ENCODE assay signal across 1 cellular context in genomic region chr3:124584552-124585391, GRCh38.
A peak's percentile ranks its signal among the peaks of the same experiment; 100 is the strongest.
TF ChIP-seq lines count a peak whose summit lies in the region.

No MANE protein-coding gene starts in this region.

TF ChIP-seq in H1, 55 proteins besides CTCF, POLR2A, EP300 and RAD21 (continued from another document):
- peak; percentile 23 for TF ChIP-seq CTBP2 (IDR thresholded peaks at IDR 0.05; ENCODE audit: borderline replicate concordance, insufficient read depth, insufficient read length, low read length)
- 0 out of 2 replicates have a peak, but pooled peaks have one; percentile 30 for TF ChIP-seq PHF8 (conservative IDR thresholded peaks at IDR 0.05; ENCODE audit: low read depth, low read length)
- TF ChIP-seq EGR1 (IDR thresholded peaks at IDR 0.05; ENCODE audit: borderline replicate concordance, low read depth, low read length) = 0 out of 2 replicates have a peak, but pooled peaks have one; percentile 23
- no peak for TF ChIP-seq TBP (IDR thresholded peaks at IDR 0.05; ENCODE audit: low read depth, low read length)
- no peak for TF ChIP-seq HDAC6 (IDR thresholded peaks at IDR 0.05; ENCODE audit: low read depth, low read length)
- TF ChIP-seq RBBP5 (IDR thresholded peaks at IDR 0.05; ENCODE audit: borderline replicate concordance, low read depth, low read length) = no peak
- TF ChIP-seq E2F6 (IDR thresholded peaks at IDR 0.05) = peak; percentile 14; the same call in 1 of the 2 replicates
- peak; percentile 88 for TF ChIP-seq ASH2L (IDR thresholded peaks at IDR 0.05; ENCODE audit: low read length)
TF ChIP-seq in H1: peak in this region for 11.
